Comparison of ENCODE assay signal across 34 cellular contexts in the genomic region with DNA sequence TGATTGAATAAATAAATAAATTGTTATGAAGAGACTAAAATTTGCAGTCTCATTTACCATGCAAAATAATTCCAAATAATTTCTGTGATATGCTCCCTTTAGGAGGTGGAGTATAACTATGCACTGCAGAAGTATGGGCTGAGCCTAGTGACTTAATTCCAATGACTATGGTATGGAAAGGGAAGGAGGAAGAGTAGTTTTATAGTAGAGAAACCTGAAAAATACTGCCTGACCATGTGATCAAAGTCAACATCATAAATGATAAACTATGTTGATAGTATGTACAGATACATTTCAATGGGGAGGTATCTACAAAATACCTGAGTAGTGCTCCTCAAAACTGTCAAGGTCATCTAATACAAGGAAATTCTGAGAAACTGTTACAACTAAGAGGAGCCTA.
"Had no signal": no experiment of that assay in that cellular context is flagged by ENCODE, and none has a peak within 500 bp of the region (broad histone marks: within the 10 kb centered on the region; RNA-seq: fewer than 3 reads in every experiment).

No MANE protein-coding gene starts in this region.

- DNase-seq: Karpas-422, Kasumi-1, MG63, MM.1S, MV-4-11, NCI-H1048, NCI-H1092, NCI-H1092 treated with DMSO at 0.1 percent for 48 hours, NCI-H1105, NCI-H1105 treated with DMSO at 0.1 percent for 48 hours, NCI-H1417, NCI-H1417 treated with DMSO at 0.1 percent for 48 hours, NCI-H1436, NCI-H1436 treated with DMSO at 0.1 percent for 48 hours, NCI-H146, NCI-H1694, NCI-H1694 treated with DMSO at 0.1 percent for 48 hours, NCI-H187, NCI-H187 treated with DMSO at 0.1 percent for 48 hours, NCI-H1930, NCI-H2029, NCI-H2029 treated with DMSO at 0.1 percent for 48 hours, NCI-H2081, NCI-H2081 treated with DMSO at 0.1 percent for 48 hours, NCI-H2107, NCI-H2171, NCI-H2171 treated with DMSO at 0.1 percent for 48 hours, NCI-H2227 treated with DMSO at 0.1 percent for 48 hours, NCI-H226, NCI-H345, NCI-H446, NCI-H446 treated with DMSO at 0.1 percent for 48 hours, NCI-H510A, NCI-H510A treated with DMSO at 0.1 percent for 48 hours had no signal

- H3K4me3 ChIP-seq: MG63 had no signal

- H3K36me3 ChIP-seq: MG63 had no signal

- H3K9me3 ChIP-seq: MG63 had no signal
